Comparison of ENCODE assay signal across 9 cellular contexts in the genomic region with DNA sequence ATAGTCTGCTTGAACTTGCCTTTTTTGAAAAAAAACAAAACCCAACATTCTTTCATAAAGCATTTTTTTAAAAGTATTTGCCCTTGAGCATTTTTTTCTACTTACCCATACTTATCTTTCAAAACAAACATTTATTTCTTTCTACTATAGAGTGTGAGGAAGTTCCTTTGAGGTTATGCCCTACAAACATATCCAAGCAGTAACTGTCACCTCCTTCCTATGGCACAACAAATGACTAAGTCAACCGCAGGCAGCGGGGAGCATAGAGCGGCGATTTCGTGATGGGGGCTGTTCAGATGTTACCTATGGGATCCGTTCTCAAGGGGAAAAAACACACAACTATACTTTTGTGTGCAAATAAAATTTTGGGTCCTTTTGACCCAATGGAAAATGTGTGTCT. TPM values are rescaled to one million over a fixed set of nuclear protein-coding genes. Genes with fewer than 3 reads are reported as not detected.
DNase-seq lines count a peak whose midpoint lies in the region; ATAC-seq and TF ChIP-seq lines count a peak whose summit lies in the region.
"Had no signal": no experiment of that assay in that cellular context is flagged by ENCODE, and none has a peak within 500 bp of the region (broad histone marks: within the 10 kb centered on the region; RNA-seq: fewer than 3 reads in every experiment).

No MANE protein-coding gene starts in this region.

- no peaks in the 10 kb centered on the region for H3K9me3 Mint-ChIP-seq in glutamatergic neuron (ENCODE audit: unreplicated experiment)
- H3K9me3 Mint-ChIP-seq: CD4-positive, alpha-beta memory T cell had no signal

- TF ChIP-seq CTCF in prostate gland (IDR thresholded peaks at IDR 0.05) (no peak), glutamatergic neuron (IDR thresholded peaks at IDR 0.05; ENCODE audit: partially characterized antibody, unreplicated experiment) (no peak)

- 51% methylated on average over 6 of the region's 6 CpGs for WGBS in prostate gland

- intact Hi-C loops in prostate gland (cut with DNase I), result no loop called here

- no peaks in the 10 kb centered on the region for H3K36me3 ChIP-seq in ACC112 (ENCODE audit: insufficient read depth, low read length)
- H3K36me3 ChIP-seq in prostate gland, result no peaks in the 10 kb centered on the region

- peak; percentile 56 for ATAC-seq in HG02610 (IDR thresholded peaks at IDR 0.05; ENCODE audit: unreplicated experiment)

- H3K4me1 ChIP-seq in ACC112 (ENCODE audit: control insufficient read depth, insufficient read depth, low read length, unreplicated experiment) (peaks cover 37% of the 10 kb centered on the region), prostate gland (replicated peaks) (no peaks in the 10 kb centered on the region)

- H3K27me3 Mint-ChIP-seq in glutamatergic neuron (ENCODE audit: unreplicated experiment), result peaks cover 1% of the 10 kb centered on the region

- H3K27me3 ChIP-seq in ACC112 (ENCODE audit: insufficient read depth, low read length) (no peaks in the 10 kb centered on the region), prostate gland (replicated peaks; ENCODE audit: insufficient read depth) (no peaks in the 10 kb centered on the region)

- no peaks in the 10 kb centered on the region for H3K79me2 ChIP-seq in ACC112 (ENCODE audit: control insufficient read depth, insufficient read depth, low read length, unreplicated experiment)

- H3K4me3 ChIP-seq in ACC112 (ENCODE audit: low read depth, low read length) (no peak overlapping the region), prostate gland (no peak overlapping the region)

- TF ChIP-seq POLR2A in prostate gland (IDR thresholded peaks at IDR 0.05), result no peak

- no peaks in the 10 kb centered on the region for H3K9me3 ChIP-seq in prostate gland

- no peak overlapping the region for H3K4me3 Mint-ChIP-seq in glutamatergic neuron (ENCODE audit: unreplicated experiment)

- peaks cover 10% of the 10 kb centered on the region for H3K4me1 Mint-ChIP-seq in glutamatergic neuron (ENCODE audit: low read depth, unreplicated experiment)

- no peak overlapping the region for H3K27ac Mint-ChIP-seq in glutamatergic neuron (ENCODE audit: unreplicated experiment)

- H3K27ac ChIP-seq in ACC112 (ENCODE audit: low read depth, low read length), result peak overlapping the region; percentile 44
- no peak overlapping the region for H3K27ac ChIP-seq in prostate gland

- H2AFZ ChIP-seq in ACC112 (ENCODE audit: low read length, unreplicated experiment), result no peak overlapping the region

- peak; percentile 43 to 54 for DNase-seq in activated CD4-positive, alpha-beta T cell treated with anti-CD3 and anti-CD28 coated beads for 4 hours
- DNase-seq in fibroblast of peridontal ligament (ENCODE audit: extremely low read depth), result peak; percentile 60
- no peak for DNase-seq in NCI-H526 treated with DMSO at 0.1 percent for 48 hours (lab: John Stamatoyannopoulos, UW)
- no peak for DNase-seq in prostate gland (ENCODE audit: low spot score)
- DNase-seq in NCI-H1436 (lab: John Stamatoyannopoulos, UW), result no peak
- DNase-seq in glutamatergic neuron, result no peak

- no peaks in the 10 kb centered on the region for H3K36me3 Mint-ChIP-seq in glutamatergic neuron (ENCODE audit: unreplicated experiment)
- H3K36me3 Mint-ChIP-seq: CD4-positive, alpha-beta memory T cell had no signal

RNA-seq across cellular contexts. Expression of a gene that starts 19.4 kb away (rescaled TPM):
- 10 to 100 TPM; 67.5 to 90.2 TPM for total RNA-seq in prostate gland
- total RNA-seq in glutamatergic neuron (ENCODE audit: unreplicated experiment), result 17.2 TPM

Comparison
In these comparisons a context has a peak if more than half of its experiments do, and no peak if none do; other contexts are left out.
1. DNase-seq: peak in activated CD4-positive, alpha-beta T cell treated with anti-CD3 and anti-CD28 coated beads for 4 hours (2 of 2) and fibroblast of peridontal ligament (single experiment); none in NCI-H526 treated with DMSO at 0.1 percent for 48 hours (single experiment), prostate gland (single experiment), NCI-H1436 (single experiment) and glutamatergic neuron (single experiment).